ENCODE assay signal across 26 cellular contexts in the genomic region with DNA sequence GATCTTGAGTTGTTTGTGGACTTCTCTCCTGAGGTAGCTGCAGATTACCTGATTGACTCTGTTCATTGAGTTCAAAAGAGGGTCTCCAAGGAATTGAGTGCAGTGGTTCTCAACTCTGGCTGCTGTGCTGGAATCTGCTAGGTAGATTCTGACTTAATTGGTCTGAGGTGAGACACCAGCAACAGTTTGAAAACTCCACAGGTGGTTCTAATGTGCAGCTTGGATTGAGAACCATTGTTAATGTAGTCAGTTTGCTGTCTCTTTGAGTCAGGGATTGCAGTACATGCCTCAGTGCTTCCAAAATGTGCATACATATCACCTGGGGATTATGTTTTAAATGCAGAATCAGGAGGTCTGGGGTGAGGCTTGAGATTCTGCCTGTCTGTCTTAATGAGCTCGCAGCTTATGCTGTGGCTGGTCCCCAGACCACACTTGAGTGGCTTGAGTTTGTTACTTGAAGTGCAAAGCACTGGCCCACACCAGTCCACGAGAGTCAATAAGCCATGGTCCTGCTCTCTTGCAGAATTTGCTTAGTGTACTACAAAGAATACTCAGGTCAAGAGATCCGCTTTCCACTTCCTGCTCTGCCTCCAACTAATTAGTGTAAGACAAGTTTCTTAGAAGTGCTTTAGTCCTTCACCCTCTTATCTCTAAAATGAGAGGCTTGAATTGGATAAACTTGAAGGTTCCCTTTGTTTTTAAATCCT.
"Had no signal": no experiment of that assay in that cellular context is flagged by ENCODE, and none has a peak within 500 bp of the region (broad histone marks: within the 10 kb centered on the region; RNA-seq: fewer than 3 reads in every experiment).

No MANE protein-coding gene starts in this region.

- H3K27me3 ChIP-seq: brain microvascular endothelial cell, esophagus squamous epithelium, neural progenitor cell, stomach, tibial artery had no signal

- ATAC-seq: activated T-cell treated with anti-CD3 and anti-CD28 coated beads, Interleukin-2, amount 50 U/mL, for 4 hours; activated T-helper 17 cell treated with anti-CD3 and anti-CD28 coated beads, Interleukin-2, amount 50 U/mL, for 72 hours; naive thymus-derived CD4-positive, alpha-beta T cell; right cardiac atrium; stimulated activated naive B cell treated with anti-CD40 and anti-IgM and Interleukin-4, amounts not matched to agents 10 μg/mL and 1 μg/mL and 100 μg/mL, for 72 hours; T-cell had no signal

- H3K9ac ChIP-seq: neural progenitor cell, parathyroid adenoma had no signal

- H3K4me3 ChIP-seq: esophagus squamous epithelium, left ventricle myocardium inferior, neural progenitor cell, stomach, tibial artery had no signal

- H3K4me1 ChIP-seq: left ventricle myocardium inferior, parathyroid adenoma, stomach had no signal

- H3K27ac ChIP-seq: brain microvascular endothelial cell, epithelial cell of prostate, esophagus squamous epithelium, left ventricle myocardium inferior, neural progenitor cell, parathyroid adenoma, stomach, tibial artery had no signal

- H3K36me3 ChIP-seq: brain microvascular endothelial cell, esophagus squamous epithelium, left ventricle myocardium inferior, neural progenitor cell, stomach, tibial artery had no signal

- H3K9me3 ChIP-seq: esophagus squamous epithelium, left ventricle myocardium inferior, stomach, tibial artery had no signal

- H3K4me2 ChIP-seq: neural progenitor cell had no signal

- DNase-seq: activated CD4-positive, alpha-beta memory T cell treated with anti-CD3 and anti-CD28 coated beads for 36 hours; activated CD4-positive, alpha-beta T cell treated with anti-CD3 and anti-CD28 coated beads, Interleukin-2, amount 10 ng/mL, durations not matched to agents 24 days and 14 days; activated CD4-positive, CD25-positive, alpha-beta regulatory T cell treated with anti-CD3 and anti-CD28 coated beads, Interleukin-2, amount 50 U/mL, for 72 hours; activated gamma-delta T cell treated with Interleukin-2 at 50 U/mL for 16 hours; activated naive CD4-positive, alpha-beta T cell treated with anti-CD3 and anti-CD28 coated beads, Interleukin-2, amount 50 U/mL, for 16 hours; activated T-cell treated with anti-CD3 and anti-CD28 coated beads, Interleukin-2, amount 50 U/mL, for 4 hours; amniotic stem cell; brain microvascular endothelial cell; caudate nucleus; esophagus squamous epithelium; foreskin melanocyte; left ventricle myocardium inferior; midbrain; naive thymus-derived CD4-positive, alpha-beta T cell; occipital lobe; right cardiac atrium; stimulated activated CD4-positive, alpha-beta T cell treated with anti-CD3 and anti-CD28 coated beads, Interleukin-15, amount 100 ng/mL, for 24 hours; stimulated activated CD4-positive, alpha-beta T cell treated with anti-CD3 and anti-CD28 coated beads, Interleukin-2, amount 100 ng/mL, for 24 hours; stimulated activated naive B cell treated with anti-CD40 and anti-IgM and Interleukin-4, amounts not matched to agents 10 μg/mL and 1 μg/mL and 100 μg/mL, for 72 hours; stomach; T-cell; tibial artery had no signal

- H3K79me2 ChIP-seq: parathyroid adenoma had no signal

- H2AFZ ChIP-seq: neural progenitor cell, parathyroid adenoma had no signal
